ENCODE assay signal across 20 cellular contexts in the genomic region with DNA sequence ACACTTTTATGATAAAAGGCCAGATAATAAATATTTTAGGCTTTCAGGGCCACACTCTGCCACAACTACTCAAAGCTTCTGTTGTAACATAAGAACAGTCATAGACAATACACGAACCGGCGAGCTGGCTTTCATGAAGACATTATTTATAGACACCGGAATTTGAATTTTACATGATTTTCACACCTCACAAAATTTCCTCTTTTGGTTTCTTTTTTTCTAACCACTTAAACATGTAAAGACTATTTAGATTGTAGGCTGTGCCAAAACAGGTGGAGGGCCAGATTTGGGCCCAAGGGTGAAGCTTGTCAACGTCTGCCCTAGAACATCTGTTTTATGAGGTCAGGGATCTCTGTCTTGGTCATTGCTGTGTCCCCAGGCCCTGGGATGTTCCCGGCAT. TPM values are rescaled to one million over a fixed set of nuclear protein-coding genes. Genes with fewer than 3 reads are reported as not detected.
DNase-seq lines count a peak whose midpoint lies in the region; ATAC-seq and TF ChIP-seq lines count a peak whose summit lies in the region.
"Had no signal": no experiment of that assay in that cellular context is flagged by ENCODE, and none has a peak within 500 bp of the region (broad histone marks: within the 10 kb centered on the region; RNA-seq: fewer than 3 reads in every experiment).

No MANE protein-coding gene starts in this region.

- WGBS in mesenchymal stem cell = 89% methylated on average over 6 of the region's 6 CpGs

- H3K4me3 Mint-ChIP-seq in nephron progenitor cell = no peak overlapping the region
- H3K4me3 Mint-ChIP-seq: T-helper 1 cell treated with Interleukin-12 subunit alpha and Interleukin-12 subunit beta and Interleukin-4 antibody, amounts not matched to agents 30 μg/mL and 1 μg/mL, for 36 hours had no signal

- H2BK5ac ChIP-seq in mesenchymal stem cell (ENCODE audit: low read depth, low read length, poor library complexity, severe bottlenecking) = no peak overlapping the region

- in situ Hi-C loops in GM13977 (cut with MboI; ENCODE audit: low pct_unique_long_range_greater_than_20kb, low sequenced_read_pairs, unreplicated experiment) = no loop called here

- no peak overlapping the region for H2BK12ac ChIP-seq in mesenchymal stem cell (ENCODE audit: low read length in 2 of 2)

- H4K20me1 ChIP-seq in OCI-LY7 (ENCODE audit: insufficient read depth, low read length) = no peaks in the 10 kb centered on the region
- H4K20me1 ChIP-seq in PC-9 (ENCODE audit: insufficient read depth) = no peaks in the 10 kb centered on the region

- TF ChIP-seq CTCF in GM13977 (IDR thresholded peaks at IDR 0.05; ENCODE audit: extremely low read depth, insufficient read depth, missing control alignments) = no peak
- no peak for TF ChIP-seq CTCF in OCI-LY7 (conservative IDR thresholded peaks at IDR 0.05; ENCODE audit: low read length)
- TF ChIP-seq CTCF in nephron progenitor cell (IDR thresholded peaks at IDR 0.05) = no peak
- TF ChIP-seq CTCF in PC-9 (conservative IDR thresholded peaks at IDR 0.05) = no peak

- POLR2A ChIA-PET in OCI-LY7 (lab: Charles Lee) (interaction anchor here (0.6 to 5.2 kb wide), 9 partner anchors 13 to 210 kb away, joined by 3 to 49 read pairs (median 5); no protein-coding TSS in a partner anchor), PC-9 (lab: Charles Lee; ENCODE audit: unreplicated experiment) (no interaction called here)

- H3K27me3 Mint-ChIP-seq in nephron progenitor cell (ENCODE audit: low read depth, poor library complexity) = peaks cover 7% of the 10 kb centered on the region

- peaks cover 14% of the 10 kb centered on the region for H3K4me1 Mint-ChIP-seq in nephron progenitor cell

- 0 out of 2 replicates have a peak, but pooled peaks cover 3% of the 10 kb centered on the region for H3F3A ChIP-seq in PC-9 (ENCODE audit: insufficient read depth, low read depth)

- H3K27ac ChIP-seq in OCI-LY7 (ENCODE audit: low read depth, low read length, poor library complexity, severe bottlenecking) (peak overlapping the region; percentile 99), mesenchymal stem cell (ENCODE audit: low read length, poor library complexity, severe bottlenecking) (no peak overlapping the region), PC-9 (no peak overlapping the region)
- H3K27ac ChIP-seq: body of pancreas, gastroesophageal sphincter had no signal

- H3K9me3 Mint-ChIP-seq in nephron progenitor cell = peaks cover 5% of the 10 kb centered on the region
- H3K9me3 Mint-ChIP-seq: T-helper 1 cell treated with Interleukin-12 subunit alpha and Interleukin-12 subunit beta and Interleukin-4 antibody, amounts not matched to agents 30 μg/mL and 1 μg/mL, for 36 hours had no signal

- CTCF ChIA-PET in OCI-LY7 (lab: Charles Lee; ENCODE audit: unreplicated experiment) (interaction anchor here (2.0 to 3.0 kb wide), 2 partner anchors 16 to 19 kb away, joined by 8 to 20 read pairs; no protein-coding TSS in a partner anchor), PC-9 (lab: Charles Lee) (no interaction called here)

- ATAC-seq in GM19468 (IDR thresholded peaks at IDR 0.05; ENCODE audit: extremely low read depth, unreplicated experiment) (peak; percentile 26), left ventricle myocardium superior (no peak), HG02885 (IDR thresholded peaks at IDR 0.05; ENCODE audit: poor library complexity, unreplicated experiment) (no peak)
- ATAC-seq: body of pancreas, gastroesophageal sphincter had no signal

- H3K4me1 ChIP-seq in OCI-LY7 (ENCODE audit: insufficient read depth, low read length, poor library complexity, severe bottlenecking) = peaks cover 89% of the 10 kb centered on the region
- H3K4me1 ChIP-seq in mesenchymal stem cell (ENCODE audit: control insufficient read depth, insufficient read depth, low read depth, low read length) = peaks cover 10% of the 10 kb centered on the region
- 0 out of 2 replicates have a peak, but pooled peaks cover 4% of the 10 kb centered on the region for H3K4me1 ChIP-seq in PC-9 (replicated peaks; ENCODE audit: insufficient read depth)
- H3K4me1 ChIP-seq: BE2C had no signal

- H4K8ac ChIP-seq in mesenchymal stem cell (ENCODE audit: low read length) = no peak overlapping the region

- no peak overlapping the region for H3K9ac ChIP-seq in mesenchymal stem cell (ENCODE audit: low read length)

- no peak overlapping the region for H3K14ac ChIP-seq in mesenchymal stem cell (ENCODE audit: low read length in 2 of 2)

- H2BK120ac ChIP-seq in mesenchymal stem cell (ENCODE audit: low read depth, low read length) = no peak overlapping the region

- no peak overlapping the region for H2BK15ac ChIP-seq in mesenchymal stem cell (ENCODE audit: low read depth, poor library complexity, severe bottlenecking)

- DNase-seq in GM13977 (ENCODE audit: low spot score) (peak; percentile 68), OCI-LY7 (ENCODE audit: low spot score) (peak; percentile 95), nephron progenitor cell (no peak), left ventricle myocardium superior (no peak), mesenchymal stem cell (no peak), PC-9 (no peak)
- DNase-seq: activated CD4-positive, alpha-beta T cell treated with anti-CD3 and anti-CD28 coated beads for 48 hours; BE2C; body of pancreas; kidney glomerular epithelial cell; NCI-H1092; NCI-H446; retina; stimulated activated CD4-positive, alpha-beta T cell treated with anti-CD3 and anti-CD28 coated beads, Interleukin-4, amount 100 ng/mL, for 1 hour; stimulated activated naive CD4-positive, alpha-beta T cell had no signal

- no peaks in the 10 kb centered on the region for H3K9me2 ChIP-seq in OCI-LY7 (ENCODE audit: insufficient read depth, low read length)
- H3K9me2 ChIP-seq in PC-9 (ENCODE audit: insufficient read depth) = no peaks in the 10 kb centered on the region

- peak overlapping the region; percentile 50 for H3K4me3 ChIP-seq in OCI-LY7 (ENCODE audit: low read depth, low read length, poor library complexity, severe bottlenecking)
- no peak overlapping the region for H3K4me3 ChIP-seq in mesenchymal stem cell (ENCODE audit: insufficient read depth in 1 of 2, low read depth in 1 of 2, low read length in 2 of 2)
- no peak overlapping the region for H3K4me3 ChIP-seq in PC-9
- H3K4me3 ChIP-seq: body of pancreas, gastroesophageal sphincter had no signal

- H3K23ac ChIP-seq in mesenchymal stem cell (ENCODE audit: low read length in 2 of 2) = no peak overlapping the region

- peak overlapping the region; percentile 62 for H3K27ac Mint-ChIP-seq in nephron progenitor cell
- H3K27ac Mint-ChIP-seq: T-helper 1 cell treated with Interleukin-12 subunit alpha and Interleukin-12 subunit beta and Interleukin-4 antibody, amounts not matched to agents 30 μg/mL and 1 μg/mL, for 36 hours had no signal

- no peaks in the 10 kb centered on the region for H3K9me3 ChIP-seq in OCI-LY7 (ENCODE audit: low read length)
- H3K9me3 ChIP-seq in mesenchymal stem cell (ENCODE audit: control insufficient read depth, low read length) = no peaks in the 10 kb centered on the region
- no peaks in the 10 kb centered on the region for H3K9me3 ChIP-seq in PC-9 (ENCODE audit: insufficient read depth, low read depth)
- H3K9me3 ChIP-seq: BE2C, body of pancreas, gastroesophageal sphincter had no signal

- H3K27me3 ChIP-seq in mesenchymal stem cell (ENCODE audit: control insufficient read depth in 1 of 2, insufficient read depth in 1 of 2, low read length in 2 of 2) (peaks cover 0 to 46% of the 10 kb centered on the region in 2 experiments), PC-9 (ENCODE audit: insufficient read depth, low read depth) (no peaks in the 10 kb centered on the region)
- H3K27me3 ChIP-seq: BE2C, body of pancreas had no signal

- H3K4me2 ChIP-seq in OCI-LY7 (ENCODE audit: low read length) = peak overlapping the region; percentile 77
- H3K4me2 ChIP-seq in mesenchymal stem cell (ENCODE audit: low read length, poor library complexity, severe bottlenecking) = no peak overlapping the region
- H3K4me2 ChIP-seq in PC-9 = no peak overlapping the region

- no peaks in the 10 kb centered on the region for H3K36me3 Mint-ChIP-seq in nephron progenitor cell (ENCODE audit: low read depth)

- no peak overlapping the region for H3K4ac ChIP-seq in mesenchymal stem cell (ENCODE audit: low read depth in 1 of 2, low read length in 2 of 2)

- no peaks in the 10 kb centered on the region for H3K36me3 ChIP-seq in OCI-LY7 (ENCODE audit: insufficient read depth, low read length)
- no peaks in the 10 kb centered on the region for H3K36me3 ChIP-seq in mesenchymal stem cell (ENCODE audit: control insufficient read depth in 1 of 2, insufficient read depth in 2 of 2, low read depth in 1 of 2, low read length in 2 of 2)
- no peaks in the 10 kb centered on the region for H3K36me3 ChIP-seq in PC-9 (ENCODE audit: low read depth)
- H3K36me3 ChIP-seq: BE2C, gastroesophageal sphincter had no signal

- H2AFZ ChIP-seq in OCI-LY7 (ENCODE audit: low read length) (no peak overlapping the region; the same call in 1 of the 2 replicates), mesenchymal stem cell (ENCODE audit: low read depth, low read length) (no peak overlapping the region), PC-9 (no peak overlapping the region)

- no TSS peak for BruUV-seq in OCI-LY7 (replicated peaks; lab: Mats Ljungman, UMichigan)
- BruUV-seq in PC-9 (replicated peaks; lab: Mats Ljungman, UMichigan) = no TSS peak

- H2AK5ac ChIP-seq in mesenchymal stem cell (ENCODE audit: low read length, severe bottlenecking) = no peak overlapping the region

- H3K18ac ChIP-seq in mesenchymal stem cell (ENCODE audit: low read depth in 1 of 2, low read length in 2 of 2) = no peak overlapping the region

- H3K79me2 ChIP-seq in OCI-LY7 (ENCODE audit: insufficient read depth, low read depth, low read length) (no peaks in the 10 kb centered on the region), PC-9 (ENCODE audit: low read depth) (no peaks in the 10 kb centered on the region)

- no peaks in the 10 kb centered on the region for H3K79me1 ChIP-seq in mesenchymal stem cell (replicated peaks; ENCODE audit: low read length, poor library complexity, severe bottlenecking)

- H4K91ac ChIP-seq in mesenchymal stem cell (ENCODE audit: low read length) = no peak overlapping the region

- intact Hi-C loops in OCI-LY7 (cut with micrococcal nuclease; ENCODE audit: unreplicated experiment) = loop anchor here (1.0 kb wide), 1 partner anchor 19 kb away; no protein-coding TSS in a partner anchor
- intact Hi-C loops in left ventricle myocardium superior (cut with micrococcal nuclease) = no loop called here
- intact Hi-C loops in PC-9 (cut with micrococcal nuclease; ENCODE audit: unreplicated experiment) = no loop called here

RNA-seq across cellular contexts. Expression of gene FXYD3, which starts 29.7 kb away (rescaled TPM):
- total RNA-seq in OCI-LY7 (2014; rRNA removed; shearing (Covaris generic)) = 0.35 TPM in 1 of 2 replicates, not detected in the other
- total RNA-seq in OCI-LY7 (2022) (0.88 TPM in 1 of 2 replicates, not detected in the other), left ventricle myocardium superior (3.1 TPM), PC-9 (2021) (240 and 287 TPM in 2 replicates)
- not detected for polyA plus RNA-seq in mesenchymal stem cell (2013, experiment 1 of 2)
- polyA plus RNA-seq in mesenchymal stem cell (2013, experiment 2 of 2) = not detected
- total RNA-seq: H4 had no signal

RNA-seq across cellular contexts. Expression of gene HPN, which starts 44.4 kb away (rescaled TPM):
- total RNA-seq in OCI-LY7 (2014; rRNA removed; shearing (Covaris generic)) = 0.19 TPM in 1 of 2 replicates, not detected in the other
- 0.17 TPM in 1 of 2 replicates, not detected in the other for total RNA-seq in OCI-LY7 (2022)
- total RNA-seq in left ventricle myocardium superior = 9.8 TPM
- polyA plus RNA-seq in mesenchymal stem cell (2013, experiment 1 of 2) = 0.21 TPM
- polyA plus RNA-seq in mesenchymal stem cell (2013, experiment 2 of 2) = 0.15 TPM
- total RNA-seq in PC-9 (2021) = 12.3 and 19.2 TPM in 2 replicates
- total RNA-seq: H4 had no signal

RNA-seq across cellular contexts. Expression of gene LGI4, which starts 48.9 kb away (rescaled TPM):
- 0.28 and 1.1 TPM in 2 replicates for total RNA-seq in OCI-LY7 (2014; rRNA removed; shearing (Covaris generic))
- total RNA-seq in OCI-LY7 (2022) (2.7 and 5.9 TPM in 2 replicates), left ventricle myocardium superior (9.0 TPM), PC-9 (2021) (1.2 and 1.3 TPM in 2 replicates)
- polyA plus RNA-seq in mesenchymal stem cell (2013, experiment 1 of 2) = 0.15 TPM
- 0.11 TPM for polyA plus RNA-seq in mesenchymal stem cell (2013, experiment 2 of 2)
- total RNA-seq: H4 had no signal

RNA-seq across cellular contexts. Expression of gene FXYD1, which starts 52.7 kb away (rescaled TPM):
- 0.57 and 1.8 TPM in 2 replicates for total RNA-seq in OCI-LY7 (2014; rRNA removed; shearing (Covaris generic))
- 5.5 and 11.5 TPM in 2 replicates for total RNA-seq in OCI-LY7 (2022)
- total RNA-seq in left ventricle myocardium superior = 489 TPM
- polyA plus RNA-seq in mesenchymal stem cell (2013, experiment 1 of 2) = 0.33 TPM
- 0.33 TPM for polyA plus RNA-seq in mesenchymal stem cell (2013, experiment 2 of 2)
- not detected in 2 replicates for total RNA-seq in PC-9 (2021)
- total RNA-seq: H4 had no signal

RNA-seq across cellular contexts. Expression of gene SCN1B, which starts 55.7 kb away (rescaled TPM):
- 0.41 and 0.59 TPM in 2 replicates for total RNA-seq in OCI-LY7 (2014; rRNA removed; shearing (Covaris generic))
- total RNA-seq in OCI-LY7 (2022) (3.1 and 3.6 TPM in 2 replicates), left ventricle myocardium superior (45.7 TPM), PC-9 (2021) (2.4 and 3.0 TPM in 2 replicates)
- polyA plus RNA-seq in mesenchymal stem cell (2013, experiment 1 of 2) = 4.9 TPM
- polyA plus RNA-seq in mesenchymal stem cell (2013, experiment 2 of 2) = 5.4 TPM

Comparison
In these comparisons a context has a peak if more than half of its experiments do, and no peak if none do; other contexts are left out.
1. DNase-seq: peak in GM13977 (single experiment) and OCI-LY7 (single experiment); none in nephron progenitor cell (single experiment), left ventricle myocardium superior (single experiment), mesenchymal stem cell (single experiment) and PC-9 (0 of 2).
2. RNA of gene FXYD3, which starts 29.7 kb away (total RNA-seq): 240 to 287 TPM in PC-9; 3.1 TPM in left ventricle myocardium superior (single experiment) and 0.35 to 0.88 TPM in OCI-LY7; every median in the first group is over 10 times any median in the second.